Comparison of ENCODE assay signal across 21 cellular contexts in the genomic region with DNA sequence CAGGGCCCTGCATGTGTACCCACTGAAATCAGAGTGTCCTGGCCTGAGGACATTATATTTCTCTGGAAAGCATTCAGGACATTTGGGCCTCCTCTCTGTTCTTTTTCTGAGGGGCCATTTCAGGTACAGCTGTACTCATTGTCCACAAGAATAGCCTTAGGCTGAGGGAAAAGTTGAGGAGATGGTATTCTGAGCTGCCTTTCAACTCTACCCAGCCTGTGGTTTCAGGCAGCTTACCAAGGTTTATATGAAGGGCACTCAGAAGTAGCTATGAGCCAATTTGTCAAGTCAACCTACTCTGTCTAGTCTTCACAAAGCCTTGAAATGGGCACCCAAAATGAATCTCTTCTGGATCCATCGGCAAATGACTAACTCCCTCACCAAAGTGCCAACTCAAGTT. TPM values are rescaled to one million over a fixed set of nuclear protein-coding genes. Genes with fewer than 3 reads are reported as not detected.
"Had no signal": no experiment of that assay in that cellular context is flagged by ENCODE, and none has a peak within 500 bp of the region (broad histone marks: within the 10 kb centered on the region; RNA-seq: fewer than 3 reads in every experiment).

No MANE protein-coding gene starts in this region.

- H3K4me3 Mint-ChIP-seq: naive thymus-derived CD4-positive, alpha-beta T cell; nephron progenitor cell; type B pancreatic cell had no signal

- H3K36me3 ChIP-seq: esophagus muscularis mucosa, gastrocnemius medialis, uterus had no signal

- H3K27me3 Mint-ChIP-seq: type B pancreatic cell had no signal

- H3K27me3 ChIP-seq: esophagus muscularis mucosa, gastrocnemius medialis, thyroid gland, uterus had no signal

- H3K4me3 ChIP-seq: esophagus muscularis mucosa, gastrocnemius medialis, lung, skin epidermis, thyroid gland, uterus had no signal

- H3K4me1 ChIP-seq: esophagus muscularis mucosa, gastrocnemius medialis, uterus had no signal

- H3K27ac ChIP-seq: esophagus muscularis mucosa, gastrocnemius medialis, skin epidermis, thyroid gland, uterus had no signal

- H3K27ac Mint-ChIP-seq: naive thymus-derived CD4-positive, alpha-beta T cell; nephron progenitor cell; type B pancreatic cell had no signal

- FAIRE-seq: endometrium had no signal

- DNase-seq: effector memory CD4-positive, alpha-beta T cell; gastrocnemius medialis; glutamatergic neuron; islet precursor cell; mesenchymal stem cell; midbrain; naive thymus-derived CD4-positive, alpha-beta T cell; nephron progenitor cell; posterior cingulate gyrus; stimulated activated CD4-positive, alpha-beta T cell treated with anti-CD3 and anti-CD28 coated beads, Interleukin-12 subunit alpha, Interleukin-12 subunit beta, amount 100 ng/mL, for 4 hours; stimulated activated naive CD4-positive, alpha-beta T cell; thyroid gland; uterus had no signal

- H3K4me1 Mint-ChIP-seq: naive thymus-derived CD4-positive, alpha-beta T cell; nephron progenitor cell had no signal

- H3K9me3 ChIP-seq: gastrocnemius medialis, thyroid gland, uterus had no signal

- ATAC-seq: gastrocnemius medialis; left lobe of liver; naive thymus-derived CD4-positive, alpha-beta T cell; sciatic nerve had no signal

RNA-seq across cellular contexts. Expression of a gene that starts 9.4 kb away (rescaled TPM):
- total RNA-seq: fibroblast of villous mesenchyme had no signal
